ENCODE assay signal across 18 cellular contexts in the genomic region with DNA sequence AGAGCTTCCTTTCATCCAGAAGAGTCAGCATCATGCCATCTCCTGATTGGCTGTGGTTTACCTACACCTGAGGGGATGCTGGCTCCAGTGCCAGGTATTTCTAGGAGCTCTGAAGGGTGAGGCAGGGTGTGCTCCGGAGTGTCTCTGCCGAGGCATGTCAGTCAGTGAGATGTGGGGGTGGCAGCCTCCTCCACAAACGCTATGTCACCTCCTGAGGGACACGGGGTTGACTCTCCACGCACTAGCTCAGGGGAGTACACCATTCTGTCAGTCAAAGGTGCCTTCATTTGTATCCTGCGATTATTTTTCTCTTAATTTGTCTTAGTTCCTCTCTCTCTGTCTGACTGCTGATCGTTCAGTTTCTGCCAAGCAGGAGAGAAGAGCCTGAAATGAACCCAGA.
DNase-seq lines count a peak whose midpoint lies in the region; ATAC-seq, FAIRE-seq and TF ChIP-seq lines count a peak whose summit lies in the region.
"Had no signal": no experiment of that assay in that cellular context is flagged by ENCODE, and none has a peak within 500 bp of the region (broad histone marks: within the 10 kb centered on the region; RNA-seq: fewer than 3 reads in every experiment).

No MANE protein-coding gene starts in this region.

- H3K4me3 ChIP-seq in endodermal cell (ENCODE audit: low read length) (no peak overlapping the region), keratinocyte (ENCODE audit: control insufficient read depth in 2 of 3, extremely low read depth in 1 of 3, insufficient read depth in 2 of 3, low read depth in 1 of 3, low read length in 3 of 3) (no peak overlapping the region)

- H3K9me3 ChIP-seq in endodermal cell (ENCODE audit: control insufficient read depth, low read length) (no peaks in the 10 kb centered on the region), keratinocyte (ENCODE audit: control insufficient read depth, low read depth, low read length) (no peaks in the 10 kb centered on the region)

- TF ChIP-seq CTCF in endodermal cell (conservative IDR thresholded peaks at IDR 0.05) (no peak), keratinocyte (optimal IDR thresholded peaks at IDR 0.05 in 1 of 3, IDR thresholded peaks at IDR 0.05 in 1 of 3, conservative IDR thresholded peaks at IDR 0.05 in 1 of 3; ENCODE audit: extremely low read depth in 1 of 3, insufficient read depth in 2 of 3, low read length in 3 of 3) (no peak), nephron progenitor cell (IDR thresholded peaks at IDR 0.05) (no peak), type B pancreatic cell (conservative IDR thresholded peaks at IDR 0.05) (no peak)

- H3K27me3 ChIP-seq in endodermal cell (ENCODE audit: control insufficient read depth, insufficient read depth, low read length, poor library complexity, severe bottlenecking) (no peaks in the 10 kb centered on the region), keratinocyte (ENCODE audit: control insufficient read depth, extremely low read depth, insufficient read depth, low read length) (no peaks in the 10 kb centered on the region)

- H2AFZ ChIP-seq in keratinocyte (ENCODE audit: control insufficient read depth, low read length), result no peak overlapping the region

- H3K27ac Mint-ChIP-seq in endodermal cell (no peak overlapping the region), nephron progenitor cell (peak overlapping the region; percentile 50), type B pancreatic cell (peak overlapping the region; percentile 52)
- H3K27ac Mint-ChIP-seq: B cell; CD4-positive, alpha-beta T cell; HFFc6; IgD-negative memory B cell had no signal

- peaks cover 6% of the 10 kb centered on the region for H3K4me1 Mint-ChIP-seq in endodermal cell
- peaks cover 23% of the 10 kb centered on the region for H3K4me1 Mint-ChIP-seq in nephron progenitor cell
- H3K4me1 Mint-ChIP-seq in type B pancreatic cell (ENCODE audit: unreplicated experiment), result no peaks in the 10 kb centered on the region
- H3K4me1 Mint-ChIP-seq: B cell, IgD-negative memory B cell had no signal

- ATAC-seq in left lobe of liver (no peak), HG03378 (IDR thresholded peaks at IDR 0.05; ENCODE audit: unreplicated experiment) (no peak), HG03571 (IDR thresholded peaks at IDR 0.05; ENCODE audit: unreplicated experiment) (no peak)

- no peaks in the 10 kb centered on the region for H3K9me1 ChIP-seq in keratinocyte (ENCODE audit: control insufficient read depth, extremely low read depth, insufficient read depth, low read length)

- dilution Hi-C loops in keratinocyte (cut with MboI; ENCODE audit: extremely low pct_ligation_motif_present, low sequenced_read_pairs), result no loop called here

- H3K4me1 ChIP-seq in endodermal cell (ENCODE audit: control insufficient read depth, insufficient read depth, low read length) (no peaks in the 10 kb centered on the region), keratinocyte (ENCODE audit: control insufficient read depth, extremely low read depth, insufficient read depth, low read length) (no peaks in the 10 kb centered on the region)

- peak overlapping the region; percentile 2 for H3K4me2 ChIP-seq in keratinocyte (ENCODE audit: control insufficient read depth, extremely low read depth, insufficient read depth, low read depth, low read length)

- H3K79me2 ChIP-seq in keratinocyte (ENCODE audit: control insufficient read depth, insufficient read depth, low read length), result no peaks in the 10 kb centered on the region

- H3K36me3 Mint-ChIP-seq in endodermal cell (ENCODE audit: low read depth), result no peaks in the 10 kb centered on the region
- H3K36me3 Mint-ChIP-seq in nephron progenitor cell (ENCODE audit: low read depth), result no peaks in the 10 kb centered on the region
- H3K36me3 Mint-ChIP-seq in type B pancreatic cell, result no peaks in the 10 kb centered on the region
- H3K36me3 Mint-ChIP-seq: IgD-negative memory B cell had no signal

- peak; percentile 15 for DNase-seq in endodermal cell
- no peak for DNase-seq in keratinocyte (ENCODE audit: low read depth, low spot score)
- no peak for DNase-seq in nephron progenitor cell
- no peak for DNase-seq in type B pancreatic cell (ENCODE audit: extremely low spot score, unreplicated experiment)
- DNase-seq in left lobe of liver (ENCODE audit: low spot score), result no peak
- DNase-seq in stimulated activated naive CD4-positive, alpha-beta T cell (lab: John Stamatoyannopoulos, UW), result no peak
- DNase-seq: C1 segment of cervical spinal cord; Calu3; CD4-positive, alpha-beta T cell; DMS79; HCEC 1CT; HFFc6 had no signal

- no peak for FAIRE-seq in keratinocyte (lab: Jason Lieb, UNC)
- FAIRE-seq: A204.1, GM12891 had no signal

- H3K9ac ChIP-seq in endodermal cell (ENCODE audit: extremely low read depth, low read length, poor library complexity, severe bottlenecking) (no peak overlapping the region), keratinocyte (ENCODE audit: control insufficient read depth, extremely low read depth, insufficient read depth, low read length) (no peak overlapping the region)

- H3K27ac ChIP-seq in endodermal cell (ENCODE audit: low read depth, low read length) (no peak overlapping the region), keratinocyte (ENCODE audit: control insufficient read depth, insufficient read depth, low read length) (no peak overlapping the region)

- H4K20me1 ChIP-seq in keratinocyte (ENCODE audit: control insufficient read depth, extremely low read depth, insufficient read depth, low read length), result no peaks in the 10 kb centered on the region

- H3K27me3 Mint-ChIP-seq in endodermal cell (ENCODE audit: insufficient read depth) (peaks cover 3% of the 10 kb centered on the region), nephron progenitor cell (ENCODE audit: low read depth, poor library complexity) (peaks cover 21% of the 10 kb centered on the region), type B pancreatic cell (peaks cover 8% of the 10 kb centered on the region)
- H3K27me3 Mint-ChIP-seq: B cell; CD4-positive, alpha-beta T cell; IgD-negative memory B cell had no signal

- H3K4me3 Mint-ChIP-seq in endodermal cell (no peak overlapping the region), nephron progenitor cell (no peak overlapping the region), type B pancreatic cell (no peak overlapping the region)
- H3K4me3 Mint-ChIP-seq: B cell; CD4-positive, alpha-beta T cell; HFFc6; IgD-negative memory B cell had no signal

- H3K36me3 ChIP-seq in endodermal cell (ENCODE audit: control insufficient read depth, insufficient read depth, low read length) (no peaks in the 10 kb centered on the region), keratinocyte (ENCODE audit: control insufficient read depth in 2 of 2, extremely low read depth in 1 of 2, insufficient read depth in 2 of 2, low read length in 2 of 2) (no peaks in the 10 kb centered on the region)

- peaks cover 4% of the 10 kb centered on the region for H3K9me3 Mint-ChIP-seq in endodermal cell
- peaks cover 17% of the 10 kb centered on the region for H3K9me3 Mint-ChIP-seq in nephron progenitor cell
- H3K9me3 Mint-ChIP-seq in type B pancreatic cell, result peaks cover 8% of the 10 kb centered on the region
- H3K9me3 Mint-ChIP-seq: CD4-positive, alpha-beta T cell had no signal

- 93 to 95% methylated on average over 7 of the region's 7 CpGs for WGBS in endodermal cell (ENCODE audit: insufficient coverage in 1 of 2, insufficient read length in 1 of 2), 2 experiments
